In the genomic region with DNA sequence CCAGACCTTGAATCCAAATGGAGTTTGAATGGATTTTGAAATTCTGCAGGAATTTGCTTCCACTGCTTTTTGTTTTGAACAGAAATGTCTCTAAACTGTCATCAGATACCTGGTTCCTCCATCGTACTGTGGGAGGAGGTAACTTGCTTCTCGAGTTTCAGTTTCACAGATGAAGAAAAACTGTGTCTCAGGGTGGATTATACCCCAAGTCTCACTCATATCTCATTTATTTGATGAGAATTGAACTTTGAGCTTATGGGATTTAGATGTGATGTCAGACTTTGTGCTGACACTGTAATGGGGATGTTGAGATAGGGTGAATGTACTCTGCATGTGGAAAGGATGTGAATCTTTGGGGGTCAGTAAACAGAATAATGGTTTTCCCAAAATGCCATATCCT, we compare ENCODE assay signal across 18 cellular contexts.
"Had no signal": no experiment of that assay in that cellular context is flagged by ENCODE, and none has a peak within 500 bp of the region (broad histone marks: within the 10 kb centered on the region; RNA-seq: fewer than 3 reads in every experiment).

No MANE protein-coding gene starts in this region.

- ATAC-seq: foreskin keratinocyte; left ventricle myocardium superior; natural killer cell treated with Interleukin-12 subunit alpha and Interleukin-12 subunit beta and Interleukin-15 and Interleukin-18, amount 100 ng/mL, for 72 hours; right cardiac atrium had no signal

- DNase-seq: effector CD4-positive, alpha-beta T cell; endodermal cell; erythroblast; foreskin keratinocyte; immature natural killer cell; left ventricle myocardium superior; mesenchymal stem cell; midbrain; nucleus accumbens; ovary; right cardiac atrium; stimulated activated CD4-positive, alpha-beta T cell treated with anti-CD3 and anti-CD28 coated beads, Interleukin-2, amount 100 ng/mL, for 48 hours; stimulated activated naive CD4-positive, alpha-beta T cell treated with Interleukin-2 at 50 U/mL for 16 hours had no signal

- H3K27me3 ChIP-seq: foreskin keratinocyte, neural progenitor cell, ovary had no signal

- H3K4me1 Mint-ChIP-seq: endodermal cell, neural progenitor cell had no signal

- H3K4me2 ChIP-seq: neural progenitor cell, smooth muscle cell had no signal

- H3K27me3 Mint-ChIP-seq: natural killer cell treated with Interleukin-12 subunit alpha and Interleukin-12 subunit beta and Interleukin-15 and Interleukin-18, amount 100 ng/mL, for 72 hours; type B pancreatic cell had no signal

- H3K27ac Mint-ChIP-seq: endodermal cell; natural killer cell treated with Interleukin-12 subunit alpha and Interleukin-12 subunit beta and Interleukin-15 and Interleukin-18, amount 100 ng/mL, for 72 hours; neural progenitor cell; type B pancreatic cell had no signal

- H3K9ac ChIP-seq: neural progenitor cell had no signal

- H3K4me1 ChIP-seq: neural progenitor cell had no signal

- H3K27ac ChIP-seq: foreskin keratinocyte, neural progenitor cell, ovary had no signal

- H2AFZ ChIP-seq: neural progenitor cell had no signal

- H3K9me3 Mint-ChIP-seq: immature natural killer cell; natural killer cell treated with Interleukin-12 subunit alpha and Interleukin-12 subunit beta and Interleukin-15 and Interleukin-18, amount 100 ng/mL, for 72 hours; neural progenitor cell; type B pancreatic cell had no signal

- H3K4me3 ChIP-seq: lung, neural progenitor cell, ovary, smooth muscle cell had no signal

- H3K4me3 Mint-ChIP-seq: endodermal cell; immature natural killer cell; natural killer cell treated with Interleukin-12 subunit alpha and Interleukin-12 subunit beta and Interleukin-15 and Interleukin-18, amount 100 ng/mL, for 72 hours; neural progenitor cell; type B pancreatic cell had no signal

- H3K36me3 ChIP-seq: ovary had no signal
